In the genomic region with DNA sequence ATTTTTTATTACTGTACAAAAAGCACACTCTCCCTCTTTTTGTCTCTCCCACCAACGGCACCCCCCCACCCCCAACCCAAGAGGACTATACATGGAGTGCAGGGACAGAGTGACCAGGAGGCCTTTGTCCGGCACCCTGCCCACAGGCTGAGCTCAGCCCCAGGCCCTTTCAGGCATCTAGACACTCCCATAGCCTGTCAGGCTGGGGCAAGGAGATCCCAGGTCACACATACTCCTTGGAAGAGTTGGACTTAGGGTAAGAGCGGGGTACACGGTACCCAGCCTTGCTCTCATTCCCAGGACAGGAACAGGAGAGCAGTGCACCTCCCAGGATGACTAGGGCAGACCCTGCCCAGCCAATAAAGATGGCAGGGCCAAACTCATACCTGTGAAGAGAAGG, we compare ENCODE assay signal across 1 cellular context.
TF ChIP-seq lines count a peak whose summit lies in the region.

No MANE protein-coding gene starts in this region.

TF ChIP-seq in HepG2, 621 proteins besides CTCF, POLR2A, EP300 and RAD21:
- 0 out of 2 replicates have a peak, but pooled peaks have one; percentile 60 for TF ChIP-seq POLR2G (IDR thresholded peaks at IDR 0.05; ENCODE audit: low read depth, low read length)
- TF ChIP-seq ATRX (CRISPR knock-in tag; IDR thresholded peaks at IDR 0.05; ENCODE audit: borderline replicate concordance): no peak
